Comparison of ENCODE assay signal across 15 cellular contexts in genomic region chr5:61431923-61432620, GRCh38.
A peak's percentile ranks its signal among the peaks of the same experiment; 100 is the strongest.
DNase-seq lines count a peak whose midpoint lies in the region; ATAC-seq and TF ChIP-seq lines count a peak whose summit lies in the region.
"Had no signal": no experiment of that assay in that cellular context is flagged by ENCODE, and none has a peak within 500 bp of the region (broad histone marks: within the 10 kb centered on the region; RNA-seq: fewer than 3 reads in every experiment).

No MANE protein-coding gene starts in this region.

- H3K36me3 Mint-ChIP-seq in H9 (ENCODE audit: insufficient read depth in 1 of 3, low read depth in 3 of 3): peaks cover 0 to 4% (median 0%) of the 10 kb centered on the region in 3 experiments; a peak in 1 of 7 replicates

- H3K79me2 ChIP-seq in H9 (ENCODE audit: insufficient read depth, low read length): no peaks in the 10 kb centered on the region; the same call in 1 of the 2 replicates

- no peak overlapping the region for H3K4me3 Mint-ChIP-seq in H9
- H3K4me3 Mint-ChIP-seq: B cell had no signal

- no peak for TF ChIP-seq CTCF in H9 (conservative IDR thresholded peaks at IDR 0.05)

- H3K4ac ChIP-seq in H9 (ENCODE audit: low read depth, low read length): no peak overlapping the region

- H3K23ac ChIP-seq in H9 (ENCODE audit: insufficient read length, low read depth, low read length): no peak overlapping the region

- H3T11ph ChIP-seq in H9 (ENCODE audit: low read length): no peak overlapping the region

- no peak overlapping the region for H2BK120ac ChIP-seq in H9 (ENCODE audit: low read depth, low read length, poor library complexity, severe bottlenecking)

- no peak overlapping the region for H3K4me2 ChIP-seq in H9 (ENCODE audit: insufficient read depth, insufficient read length, low read length)

- no peak overlapping the region for H3K18ac ChIP-seq in H9 (ENCODE audit: insufficient read length, low read depth, low read length)

- H4K8ac ChIP-seq in H9 (replicated peaks; ENCODE audit: insufficient read length, low read depth, low read length): no peak overlapping the region

- no peak overlapping the region for H3K4me3 ChIP-seq in adipocyte (ENCODE audit: low read length)

- H3K9me3 Mint-ChIP-seq in H9: 0 out of 5 replicates have a peak, but pooled peaks cover 0 to 2% of the 10 kb centered on the region in 2 experiments

- H3K56ac ChIP-seq in H9 (ENCODE audit: insufficient read length, low read depth, low read length): no peak overlapping the region

- no peaks in the 10 kb centered on the region for H3K27me3 Mint-ChIP-seq in H9 (ENCODE audit: low read depth)
- H3K27me3 Mint-ChIP-seq: B cell had no signal

- no peak overlapping the region for H4K91ac ChIP-seq in H9 (ENCODE audit: insufficient read length, low read depth, low read length)

- H3K27me3 ChIP-seq in H9 (ENCODE audit: insufficient read depth, low read length): no peaks in the 10 kb centered on the region
- no peaks in the 10 kb centered on the region for H3K27me3 ChIP-seq in adipocyte (replicated peaks; ENCODE audit: control insufficient read depth, insufficient read depth, low read length)

- H2AFZ ChIP-seq in H9 (ENCODE audit: low read length): no peak overlapping the region
- H2AFZ ChIP-seq: parathyroid adenoma had no signal

- H4K20me1 ChIP-seq in H9 (ENCODE audit: control insufficient read depth, insufficient read depth, insufficient read length): no peaks in the 10 kb centered on the region

- H3K79me1 ChIP-seq in H9 (ENCODE audit: insufficient read depth, low read depth, low read length, poor library complexity, severe bottlenecking): peaks cover 2% of the 10 kb centered on the region

- H3K9ac ChIP-seq in H9 (ENCODE audit: extremely low read depth, insufficient read length, low read length) (no peak overlapping the region), adipocyte (ENCODE audit: low read length) (no peak overlapping the region)
- H3K9ac ChIP-seq: parathyroid adenoma had no signal

- peak overlapping the region; percentile 10 for H3K27ac ChIP-seq in H9 (ENCODE audit: insufficient read length, low read depth, low read length)
- H3K27ac ChIP-seq: parathyroid adenoma had no signal

- no peak overlapping the region for H2AK5ac ChIP-seq in H9 (ENCODE audit: insufficient read length, low read length)

- H2BK12ac ChIP-seq in H9 (ENCODE audit: insufficient read length, low read depth, low read length): no peak overlapping the region

- no peak overlapping the region for H4K5ac ChIP-seq in H9 (ENCODE audit: insufficient read length, low read depth, low read length)

- H3K4me1 ChIP-seq in H9 (ENCODE audit: insufficient read depth, low read length) (peaks cover 6% of the 10 kb centered on the region; the same call in 1 of the 2 replicates), adipocyte (ENCODE audit: control insufficient read depth, insufficient read depth, low read length) (no peaks in the 10 kb centered on the region)
- H3K4me1 ChIP-seq: parathyroid adenoma had no signal

- no peak overlapping the region for H2BK5ac ChIP-seq in H9 (ENCODE audit: insufficient read length, low read length)

- no CpG with 5 or more reads among the region's 6 CpGs for WGBS in H9 (ENCODE audit: extremely low coverage, insufficient read length, low lambda C conversion rate)

- no peak overlapping the region for H2BK20ac ChIP-seq in H9 (ENCODE audit: low read depth, low read length, poor library complexity, severe bottlenecking)

- H2BK15ac ChIP-seq in H9 (ENCODE audit: low read depth, low read length): no peak overlapping the region

- H3K4me1 Mint-ChIP-seq in H9: peaks cover 28 to 29% of the 10 kb centered on the region in 2 experiments

- no peaks in the 10 kb centered on the region for H3K9me3 ChIP-seq in H9 (ENCODE audit: control insufficient read depth, low read depth, low read length)
- no peaks in the 10 kb centered on the region for H3K9me3 ChIP-seq in adipocyte (ENCODE audit: control insufficient read depth, low read length)

- H3K36me3 ChIP-seq in adipocyte (ENCODE audit: control insufficient read depth, insufficient read depth, low read length, severe bottlenecking): no peaks in the 10 kb centered on the region

- ATAC-seq in HG02870 (IDR thresholded peaks at IDR 0.05; ENCODE audit: unreplicated experiment): no peak
- ATAC-seq in HG02571 (IDR thresholded peaks at IDR 0.05; ENCODE audit: unreplicated experiment): no peak

- no peak for DNase-seq in H9
- peak; percentile 31 for DNase-seq in adipocyte (ENCODE audit: low read depth)
- DNase-seq in foreskin melanocyte: peak; percentile 88
- DNase-seq in pons (ENCODE audit: low spot score): peak; percentile 90
- no peak for DNase-seq in NCI-H82 treated with DMSO at 0.1 percent for 48 hours (lab: John Stamatoyannopoulos, UW; ENCODE audit: unreplicated experiment)
- DNase-seq in NCI-H1092 (lab: John Stamatoyannopoulos, UW): no peak
- DNase-seq: activated CD4-positive, alpha-beta T cell treated with anti-CD3 and anti-CD28 coated beads, Interleukin-2, amount 50 U/mL, for 1 hour; activated T-cell treated with anti-CD3 and anti-CD28 coated beads, Interleukin-2, amount 50 U/mL, for 48 hours; dermis blood vessel endothelial cell; NCI-H1417 treated with DMSO at 0.1 percent for 48 hours; NCI-H524 treated with DMSO at 0.1 percent for 48 hours had no signal

- no peaks in the 10 kb centered on the region for H3K23me2 ChIP-seq in H9 (ENCODE audit: insufficient read length, low read depth, low read length, poor library complexity, severe bottlenecking)

- H3K14ac ChIP-seq in H9 (ENCODE audit: insufficient read depth, low read length): no peak overlapping the region

- peak overlapping the region; percentile 10 to 79 (median 36); a peak in 5 of 7 replicates for H3K27ac Mint-ChIP-seq in H9
- H3K27ac Mint-ChIP-seq: B cell had no signal

Comparison
In these comparisons a context has a peak if more than half of its experiments do, and no peak if none do; other contexts are left out.
1. DNase-seq: peak in adipocyte (single experiment), foreskin melanocyte (single experiment) and pons (single experiment); none in H9 (single experiment), NCI-H82 treated with DMSO at 0.1 percent for 48 hours (single experiment) and NCI-H1092 (single experiment).